In the genomic region with DNA sequence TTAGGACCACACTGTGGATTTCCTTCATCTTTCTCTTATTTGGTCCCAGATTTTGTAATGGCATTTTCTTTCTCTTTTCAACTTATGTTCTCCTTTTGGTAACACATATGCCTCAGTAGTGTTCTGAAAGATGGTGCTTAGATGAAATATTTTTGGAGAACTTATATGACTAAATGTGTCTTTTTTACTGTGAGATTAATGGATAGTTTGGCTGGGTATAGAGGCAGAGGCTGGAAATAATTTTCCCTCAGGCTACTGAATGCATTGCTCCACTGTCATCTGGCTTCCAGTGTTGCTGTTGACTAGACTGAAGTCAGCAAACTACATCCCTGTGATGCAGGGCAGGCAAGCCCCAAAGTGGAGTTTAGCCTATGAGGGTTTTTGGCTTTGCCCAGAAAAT, we compare ENCODE assay signal across 8 cellular contexts.
"Had no signal": no experiment of that assay in that cellular context is flagged by ENCODE, and none has a peak within 500 bp of the region (broad histone marks: within the 10 kb centered on the region; RNA-seq: fewer than 3 reads in every experiment).

No MANE protein-coding gene starts in this region.

- FAIRE-seq: G401.6, GM12878, GM12891, GM12892, GM18507, GM19239 had no signal

- ATAC-seq: GM12878 had no signal

- DNase-seq: GDM1, GF-D8 had no signal

- H3K4me3 ChIP-seq: GM12878 had no signal
